25 cellular contexts compared by ENCODE assay signal in genomic region chr3:123400169-123400568, GRCh38. TPM values are rescaled to one million over a fixed set of nuclear protein-coding genes. Genes with fewer than 3 reads are reported as not detected.
"Had no signal": no experiment of that assay in that cellular context is flagged by ENCODE, and none has a peak within 500 bp of the region (broad histone marks: within the 10 kb centered on the region; RNA-seq: fewer than 3 reads in every experiment).

No MANE protein-coding gene starts in this region.

- H3K36me3 ChIP-seq: breast epithelium, neural progenitor cell, upper lobe of right lung had no signal

- H3K27ac ChIP-seq: breast epithelium, foreskin keratinocyte, neural progenitor cell, psoas muscle, upper lobe of right lung had no signal

- DNase-seq: activated CD4-positive, alpha-beta T cell treated with anti-CD3 and anti-CD28 coated beads, Interleukin-2, amount 10 ng/mL, durations not matched to agents 7 days and 5 days; activated CD8-positive, alpha-beta memory T cell treated with anti-CD3 and anti-CD28 coated beads, Interleukin-2, amount 50 U/mL, for 4 hours; activated naive CD4-positive, alpha-beta T cell treated with anti-CD3 and anti-CD28 coated beads, Interleukin-2, amount 10 ng/mL, durations not matched to agents 7 days and 5 days; activated naive CD8-positive, alpha-beta T cell treated with anti-CD3 and anti-CD28 coated beads, Interleukin-2, amount 50 U/mL, for 24 hours; activated T-cell treated with anti-CD3 and anti-CD28 coated beads, Interleukin-2, amount 50 U/mL, for 4 hours; cerebellar nuclear complex; effector memory CD4-positive, alpha-beta T cell; foreskin keratinocyte; glutamatergic neuron; mammary epithelial cell; naive B cell; SIG-M5; stimulated activated naive B cell treated with anti-CD40 and anti-IgM and Interleukin-4, amounts not matched to agents 10 μg/mL and 1 μg/mL and 100 μg/mL, for 72 hours; substantia nigra; T1000; upper lobe of right lung had no signal

- H3K27me3 ChIP-seq: breast epithelium, neural progenitor cell, upper lobe of right lung had no signal

- ATAC-seq: activated naive CD8-positive, alpha-beta T cell treated with anti-CD3 and anti-CD28 coated beads, Interleukin-2, amount 50 U/mL, for 24 hours; activated T-cell treated with anti-CD3 and anti-CD28 coated beads, Interleukin-2, amount 50 U/mL, for 4 hours; foreskin keratinocyte; left lobe of liver; psoas muscle; sciatic nerve; SK-N-SH treated with all-trans-retinoic acid at 6 μM for 48 hours; stimulated activated naive B cell treated with anti-CD40 and anti-IgM and Interleukin-4, amounts not matched to agents 10 μg/mL and 1 μg/mL and 100 μg/mL, for 72 hours; upper lobe of right lung had no signal

- H3K4me1 ChIP-seq: breast epithelium, neural progenitor cell, psoas muscle, upper lobe of right lung had no signal

- H3K9me3 ChIP-seq: breast epithelium, psoas muscle, upper lobe of right lung had no signal

- H3K4me3 ChIP-seq: breast epithelium, neural progenitor cell, psoas muscle, upper lobe of right lung had no signal

RNA-seq across cellular contexts. Expression of gene ADCY5, which starts 48.7 kb away (rescaled TPM):
- total RNA-seq: activated CD4-positive, alpha-beta T cell treated with anti-CD3 and anti-CD28 coated beads, Interleukin-2, amount 10 ng/mL, durations not matched to agents 7 days and 5 days; endothelial cell of umbilical vein; T-helper 1 cell treated with Interleukin-12 subunit alpha and Interleukin-12 subunit beta and Interleukin-4 antibody, amounts not matched to agents 30 ng/mL and 1 ng/mL, for 36 hours had no signal
- polyA plus RNA-seq: keratinocyte had no signal
